In the genomic region with DNA sequence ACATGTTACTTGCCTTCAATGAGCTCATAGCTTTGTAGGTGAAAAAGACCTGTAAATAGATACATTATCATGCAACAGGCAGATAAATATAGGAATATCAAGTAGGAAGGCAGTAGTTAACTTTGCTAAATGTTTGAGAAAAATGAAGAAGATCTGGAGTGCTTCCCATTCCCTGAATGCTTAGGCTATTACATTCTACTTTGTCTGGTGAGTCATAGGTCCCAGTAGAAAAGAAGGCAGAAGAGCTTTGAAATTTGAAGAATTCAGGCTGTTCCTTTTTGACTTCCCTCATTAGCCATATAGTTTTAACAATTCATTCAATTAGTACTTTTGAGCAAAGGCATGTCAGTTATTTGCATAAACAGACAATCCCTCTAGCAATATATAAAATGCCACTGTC, we compare ENCODE assay signal across 2 cellular contexts.
TF ChIP-seq lines count a peak whose summit lies in the region.

No MANE protein-coding gene starts in this region.

TF ChIP-seq in WTC11, 78 proteins besides CTCF, POLR2A, EP300 and RAD21 (continued from another document):
- TF ChIP-seq, protein P1, sequence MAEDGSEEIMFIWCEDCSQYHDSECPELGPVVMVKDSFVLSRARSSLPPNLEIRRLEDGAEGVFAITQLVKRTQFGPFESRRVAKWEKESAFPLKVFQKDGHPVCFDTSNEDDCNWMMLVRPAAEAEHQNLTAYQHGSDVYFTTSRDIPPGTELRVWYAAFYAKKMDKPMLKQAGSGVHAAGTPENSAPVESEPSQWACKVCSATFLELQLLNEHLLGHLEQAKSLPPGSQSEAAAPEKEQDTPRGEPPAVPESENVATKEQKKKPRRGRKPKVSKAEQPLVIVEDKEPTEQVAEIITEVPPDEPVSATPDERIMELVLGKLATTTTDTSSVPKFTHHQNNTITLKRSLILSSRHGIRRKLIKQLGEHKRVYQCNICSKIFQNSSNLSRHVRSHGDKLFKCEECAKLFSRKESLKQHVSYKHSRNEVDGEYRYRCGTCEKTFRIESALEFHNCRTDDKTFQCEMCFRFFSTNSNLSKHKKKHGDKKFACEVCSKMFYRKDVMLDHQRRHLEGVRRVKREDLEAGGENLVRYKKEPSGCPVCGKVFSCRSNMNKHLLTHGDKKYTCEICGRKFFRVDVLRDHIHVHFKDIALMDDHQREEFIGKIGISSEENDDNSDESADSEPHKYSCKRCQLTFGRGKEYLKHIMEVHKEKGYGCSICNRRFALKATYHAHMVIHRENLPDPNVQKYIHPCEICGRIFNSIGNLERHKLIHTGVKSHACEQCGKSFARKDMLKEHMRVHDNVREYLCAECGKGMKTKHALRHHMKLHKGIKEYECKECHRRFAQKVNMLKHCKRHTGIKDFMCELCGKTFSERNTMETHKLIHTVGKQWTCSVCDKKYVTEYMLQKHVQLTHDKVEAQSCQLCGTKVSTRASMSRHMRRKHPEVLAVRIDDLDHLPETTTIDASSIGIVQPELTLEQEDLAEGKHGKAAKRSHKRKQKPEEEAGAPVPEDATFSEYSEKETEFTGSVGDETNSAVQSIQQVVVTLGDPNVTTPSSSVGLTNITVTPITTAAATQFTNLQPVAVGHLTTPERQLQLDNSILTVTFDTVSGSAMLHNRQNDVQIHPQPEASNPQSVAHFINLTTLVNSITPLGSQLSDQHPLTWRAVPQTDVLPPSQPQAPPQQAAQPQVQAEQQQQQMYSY (CRISPR knock-in tag; IDR thresholded peaks at IDR 0.05) = no peak
- TF ChIP-seq, protein P2, sequence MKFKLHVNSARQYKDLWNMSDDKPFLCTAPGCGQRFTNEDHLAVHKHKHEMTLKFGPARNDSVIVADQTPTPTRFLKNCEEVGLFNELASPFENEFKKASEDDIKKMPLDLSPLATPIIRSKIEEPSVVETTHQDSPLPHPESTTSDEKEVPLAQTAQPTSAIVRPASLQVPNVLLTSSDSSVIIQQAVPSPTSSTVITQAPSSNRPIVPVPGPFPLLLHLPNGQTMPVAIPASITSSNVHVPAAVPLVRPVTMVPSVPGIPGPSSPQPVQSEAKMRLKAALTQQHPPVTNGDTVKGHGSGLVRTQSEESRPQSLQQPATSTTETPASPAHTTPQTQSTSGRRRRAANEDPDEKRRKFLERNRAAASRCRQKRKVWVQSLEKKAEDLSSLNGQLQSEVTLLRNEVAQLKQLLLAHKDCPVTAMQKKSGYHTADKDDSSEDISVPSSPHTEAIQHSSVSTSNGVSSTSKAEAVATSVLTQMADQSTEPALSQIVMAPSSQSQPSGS (CRISPR knock-in tag; IDR thresholded peaks at IDR 0.05; ENCODE audit: borderline replicate concordance, low read depth) = no peak
- TF ChIP-seq NR2C2 (CRISPR knock-in tag; IDR thresholded peaks at IDR 0.05) = no peak
- no peak for TF ChIP-seq ZBTB21 (CRISPR knock-in tag; IDR thresholded peaks at IDR 0.05; ENCODE audit: borderline replicate concordance)
- TF ChIP-seq, protein P3, sequence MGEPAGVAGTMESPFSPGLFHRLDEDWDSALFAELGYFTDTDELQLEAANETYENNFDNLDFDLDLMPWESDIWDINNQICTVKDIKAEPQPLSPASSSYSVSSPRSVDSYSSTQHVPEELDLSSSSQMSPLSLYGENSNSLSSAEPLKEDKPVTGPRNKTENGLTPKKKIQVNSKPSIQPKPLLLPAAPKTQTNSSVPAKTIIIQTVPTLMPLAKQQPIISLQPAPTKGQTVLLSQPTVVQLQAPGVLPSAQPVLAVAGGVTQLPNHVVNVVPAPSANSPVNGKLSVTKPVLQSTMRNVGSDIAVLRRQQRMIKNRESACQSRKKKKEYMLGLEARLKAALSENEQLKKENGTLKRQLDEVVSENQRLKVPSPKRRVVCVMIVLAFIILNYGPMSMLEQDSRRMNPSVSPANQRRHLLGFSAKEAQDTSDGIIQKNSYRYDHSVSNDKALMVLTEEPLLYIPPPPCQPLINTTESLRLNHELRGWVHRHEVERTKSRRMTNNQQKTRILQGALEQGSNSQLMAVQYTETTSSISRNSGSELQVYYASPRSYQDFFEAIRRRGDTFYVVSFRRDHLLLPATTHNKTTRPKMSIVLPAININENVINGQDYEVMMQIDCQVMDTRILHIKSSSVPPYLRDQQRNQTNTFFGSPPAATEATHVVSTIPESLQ (CRISPR knock-in tag; IDR thresholded peaks at IDR 0.05) = no peak
- TF ChIP-seq PRRX2 (CRISPR knock-in tag; IDR thresholded peaks at IDR 0.05) = no peak

TF ChIP-seq in HepG2, 621 proteins besides CTCF, POLR2A, EP300 and RAD21 (continued from another document):
- TF ChIP-seq, protein P4, sequence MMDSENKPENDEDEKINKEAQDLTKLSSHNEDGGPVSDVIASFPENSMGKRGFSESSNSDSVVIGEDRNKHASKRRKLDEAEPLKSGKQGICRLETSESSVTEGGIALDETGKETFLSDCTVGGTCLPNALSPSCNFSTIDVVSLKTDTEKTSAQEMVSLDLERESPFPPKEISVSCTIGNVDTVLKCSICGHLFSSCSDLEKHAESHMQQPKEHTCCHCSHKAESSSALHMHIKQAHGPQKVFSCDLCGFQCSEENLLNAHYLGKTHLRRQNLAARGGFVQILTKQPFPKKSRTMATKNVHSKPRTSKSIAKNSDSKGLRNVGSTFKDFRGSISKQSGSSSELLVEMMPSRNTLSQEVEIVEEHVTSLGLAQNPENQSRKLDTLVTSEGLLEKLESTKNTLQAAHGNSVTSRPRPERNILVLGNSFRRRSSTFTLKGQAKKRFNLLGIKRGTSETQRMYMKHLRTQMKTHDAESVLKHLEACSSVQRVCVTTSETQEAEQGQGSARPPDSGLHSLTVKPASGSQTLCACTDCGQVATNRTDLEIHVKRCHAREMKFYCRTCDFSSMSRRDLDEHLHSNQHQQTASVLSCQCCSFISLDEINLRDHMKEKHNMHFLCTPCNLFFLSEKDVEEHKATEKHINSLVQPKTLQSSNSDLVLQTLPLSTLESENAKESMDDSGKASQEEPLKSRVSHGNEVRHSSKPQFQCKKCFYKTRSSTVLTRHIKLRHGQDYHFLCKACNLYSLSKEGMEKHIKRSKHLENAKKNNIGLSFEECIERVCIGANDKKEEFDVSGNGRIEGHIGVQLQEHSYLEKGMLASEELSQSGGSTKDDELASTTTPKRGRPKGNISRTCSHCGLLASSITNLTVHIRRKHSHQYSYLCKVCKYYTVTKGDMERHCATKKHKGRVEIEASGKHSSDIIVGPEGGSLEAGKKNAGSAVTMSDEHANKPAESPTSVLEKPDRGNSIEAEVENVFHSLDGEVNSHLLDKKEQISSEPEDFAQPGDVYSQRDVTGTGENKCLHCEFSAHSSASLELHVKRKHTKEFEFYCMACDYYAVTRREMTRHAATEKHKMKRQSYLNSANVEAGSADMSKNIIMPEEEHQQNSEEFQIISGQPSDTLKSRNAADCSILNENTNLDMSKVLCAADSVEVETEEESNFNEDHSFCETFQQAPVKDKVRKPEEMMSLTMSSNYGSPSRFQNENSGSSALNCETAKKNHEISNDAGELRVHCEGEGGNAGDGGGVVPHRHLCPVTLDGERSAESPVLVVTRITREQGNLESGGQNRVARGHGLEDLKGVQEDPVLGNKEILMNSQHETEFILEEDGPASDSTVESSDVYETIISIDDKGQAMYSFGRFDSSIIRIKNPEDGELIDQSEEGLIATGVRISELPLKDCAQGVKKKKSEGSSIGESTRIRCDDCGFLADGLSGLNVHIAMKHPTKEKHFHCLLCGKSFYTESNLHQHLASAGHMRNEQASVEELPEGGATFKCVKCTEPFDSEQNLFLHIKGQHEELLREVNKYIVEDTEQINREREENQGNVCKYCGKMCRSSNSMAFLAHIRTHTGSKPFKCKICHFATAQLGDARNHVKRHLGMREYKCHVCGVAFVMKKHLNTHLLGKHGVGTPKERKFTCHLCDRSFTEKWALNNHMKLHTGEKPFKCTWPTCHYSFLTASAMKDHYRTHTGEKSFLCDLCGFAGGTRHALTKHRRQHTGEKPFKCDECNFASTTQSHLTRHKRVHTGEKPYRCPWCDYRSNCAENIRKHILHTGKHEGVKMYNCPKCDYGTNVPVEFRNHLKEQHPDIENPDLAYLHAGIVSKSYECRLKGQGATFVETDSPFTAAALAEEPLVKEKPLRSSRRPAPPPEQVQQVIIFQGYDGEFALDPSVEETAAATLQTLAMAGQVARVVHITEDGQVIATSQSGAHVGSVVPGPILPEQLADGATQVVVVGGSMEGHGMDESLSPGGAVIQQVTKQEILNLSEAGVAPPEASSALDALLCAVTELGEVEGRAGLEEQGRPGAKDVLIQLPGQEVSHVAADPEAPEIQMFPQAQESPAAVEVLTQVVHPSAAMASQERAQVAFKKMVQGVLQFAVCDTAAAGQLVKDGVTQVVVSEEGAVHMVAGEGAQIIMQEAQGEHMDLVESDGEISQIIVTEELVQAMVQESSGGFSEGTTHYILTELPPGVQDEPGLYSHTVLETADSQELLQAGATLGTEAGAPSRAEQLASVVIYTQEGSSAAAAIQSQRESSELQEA (CRISPR knock-in tag; IDR thresholded peaks at IDR 0.05; ENCODE audit: not compliant biosample characterization) = no peak
- TF ChIP-seq SNRNP70 (IDR thresholded peaks at IDR 0.05; ENCODE audit: low read depth, low read length) (no peak), ZNF747 (CRISPR knock-in tag; IDR thresholded peaks at IDR 0.05; ENCODE audit: borderline replicate concordance) (no peak), ZBTB38 (CRISPR knock-in tag; IDR thresholded peaks at IDR 0.05) (no peak), ZNF816 (CRISPR knock-in tag; IDR thresholded peaks at IDR 0.05; ENCODE audit: borderline replicate concordance) (no peak), NPAS2 (CRISPR knock-in tag; IDR thresholded peaks at IDR 0.05; ENCODE audit: borderline replicate concordance) (no peak), RFX5 (IDR thresholded peaks at IDR 0.05; ENCODE audit: low read depth, low read length) (no peak), ZNF264 (CRISPR knock-in tag; IDR thresholded peaks at IDR 0.05) (no peak), HNRNPL (IDR thresholded peaks at IDR 0.05; ENCODE audit: low read depth, low read length) (no peak)
- TF ChIP-seq, protein P5, sequence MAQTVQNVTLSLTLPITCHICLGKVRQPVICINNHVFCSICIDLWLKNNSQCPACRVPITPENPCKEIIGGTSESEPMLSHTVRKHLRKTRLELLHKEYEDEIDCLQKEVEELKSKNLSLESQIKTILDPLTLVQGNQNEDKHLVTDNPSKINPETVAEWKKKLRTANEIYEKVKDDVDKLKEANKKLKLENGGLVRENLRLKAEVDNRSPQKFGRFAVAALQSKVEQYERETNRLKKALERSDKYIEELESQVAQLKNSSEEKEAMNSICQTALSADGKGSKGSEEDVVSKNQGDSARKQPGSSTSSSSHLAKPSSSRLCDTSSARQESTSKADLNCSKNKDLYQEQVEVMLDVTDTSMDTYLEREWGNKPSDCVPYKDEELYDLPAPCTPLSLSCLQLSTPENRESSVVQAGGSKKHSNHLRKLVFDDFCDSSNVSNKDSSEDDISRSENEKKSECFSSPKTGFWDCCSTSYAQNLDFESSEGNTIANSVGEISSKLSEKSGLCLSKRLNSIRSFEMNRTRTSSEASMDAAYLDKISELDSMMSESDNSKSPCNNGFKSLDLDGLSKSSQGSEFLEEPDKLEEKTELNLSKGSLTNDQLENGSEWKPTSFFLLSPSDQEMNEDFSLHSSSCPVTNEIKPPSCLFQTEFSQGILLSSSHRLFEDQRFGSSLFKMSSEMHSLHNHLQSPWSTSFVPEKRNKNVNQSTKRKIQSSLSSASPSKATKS (CRISPR knock-in tag; IDR thresholded peaks at IDR 0.05) = no peak
- TF ChIP-seq, protein P6, sequence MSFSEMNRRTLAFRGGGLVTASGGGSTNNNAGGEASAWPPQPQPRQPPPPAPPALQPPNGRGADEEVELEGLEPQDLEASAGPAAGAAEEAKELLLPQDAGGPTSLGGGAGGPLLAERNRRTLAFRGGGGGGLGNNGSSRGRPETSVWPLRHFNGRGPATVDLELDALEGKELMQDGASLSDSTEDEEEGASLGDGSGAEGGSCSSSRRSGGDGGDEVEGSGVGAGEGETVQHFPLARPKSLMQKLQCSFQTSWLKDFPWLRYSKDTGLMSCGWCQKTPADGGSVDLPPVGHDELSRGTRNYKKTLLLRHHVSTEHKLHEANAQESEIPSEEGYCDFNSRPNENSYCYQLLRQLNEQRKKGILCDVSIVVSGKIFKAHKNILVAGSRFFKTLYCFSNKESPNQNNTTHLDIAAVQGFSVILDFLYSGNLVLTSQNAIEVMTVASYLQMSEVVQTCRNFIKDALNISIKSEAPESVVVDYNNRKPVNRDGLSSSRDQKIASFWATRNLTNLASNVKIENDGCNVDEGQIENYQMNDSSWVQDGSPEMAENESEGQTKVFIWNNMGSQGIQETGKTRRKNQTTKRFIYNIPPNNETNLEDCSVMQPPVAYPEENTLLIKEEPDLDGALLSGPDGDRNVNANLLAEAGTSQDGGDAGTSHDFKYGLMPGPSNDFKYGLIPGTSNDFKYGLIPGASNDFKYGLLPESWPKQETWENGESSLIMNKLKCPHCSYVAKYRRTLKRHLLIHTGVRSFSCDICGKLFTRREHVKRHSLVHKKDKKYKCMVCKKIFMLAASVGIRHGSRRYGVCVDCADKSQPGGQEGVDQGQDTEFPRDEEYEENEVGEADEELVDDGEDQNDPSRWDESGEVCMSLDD (CRISPR knock-in tag; IDR thresholded peaks at IDR 0.05; ENCODE audit: borderline replicate concordance) = no peak
